ENCODE assay signal across 8 cellular contexts in the genomic region with DNA sequence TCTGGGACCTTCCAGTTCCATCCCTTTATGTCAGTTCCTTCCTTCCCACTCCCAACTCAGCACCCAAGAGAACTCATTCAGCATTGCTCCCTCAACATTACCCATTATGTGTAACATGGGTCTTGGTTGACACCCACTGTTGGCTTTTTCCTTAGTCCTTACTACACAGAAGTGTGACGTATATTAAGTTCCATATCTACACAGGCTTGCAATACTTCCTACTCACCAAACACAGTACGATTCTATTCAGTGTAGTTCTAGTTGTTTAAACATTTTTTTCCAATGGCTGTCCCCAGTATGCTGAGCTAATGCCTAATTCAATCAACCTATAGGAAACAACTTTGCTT. TPM values are rescaled to one million over a fixed set of nuclear protein-coding genes. Genes with fewer than 3 reads are reported as not detected.
DNase-seq lines count a peak whose midpoint lies in the region; ATAC-seq and TF ChIP-seq lines count a peak whose summit lies in the region.

No MANE protein-coding gene starts in this region.

- DNase-seq in adipocyte (ENCODE audit: low read depth) (no peak), inferior parietal cortex (ENCODE audit: extremely low spot score) (no peak), KG1 (lab: John Stamatoyannopoulos, UW) (no peak), WERI-Rb-1 (no peak), Kasumi-1 (lab: John Stamatoyannopoulos, UW) (no peak)
- DNase-seq in naive thymus-derived CD4-positive, alpha-beta T cell, result peak in 1 of 9 donors; percentile 7

- TF ChIP-seq CTCF in WERI-Rb-1 (IDR thresholded peaks at IDR 0.05; ENCODE audit: low read depth, low read length), result no peak

- H3K4me3 Mint-ChIP-seq in naive thymus-derived CD4-positive, alpha-beta T cell, result peak overlapping the region; percentile 69 to 88 (median 81)

- H3K27me3 Mint-ChIP-seq in naive thymus-derived CD4-positive, alpha-beta T cell, result no peaks in the 10 kb centered on the region

- H3K36me3 ChIP-seq in adipocyte (ENCODE audit: control insufficient read depth, insufficient read depth, low read length, severe bottlenecking), result peaks cover 4% of the 10 kb centered on the region
- H3K36me3 ChIP-seq in naive thymus-derived CD4-positive, alpha-beta T cell (ENCODE audit: control insufficient read depth in 2 of 3, insufficient read depth in 3 of 3, low read length in 3 of 3), result no peaks in the 10 kb centered on the region
- H3K36me3 ChIP-seq in WERI-Rb-1, result no peaks in the 10 kb centered on the region

- peak overlapping the region; percentile 40 to 95 (median 86) for H3K27ac Mint-ChIP-seq in naive thymus-derived CD4-positive, alpha-beta T cell

- peaks cover 0 to 7% (median 0%) of the 10 kb centered on the region in 5 donors for H3K36me3 Mint-ChIP-seq in naive thymus-derived CD4-positive, alpha-beta T cell

- H3K4me1 ChIP-seq in adipocyte (ENCODE audit: control insufficient read depth, insufficient read depth, low read length), result peaks cover 57% of the 10 kb centered on the region
- peaks cover 16 to 22% of the 10 kb centered on the region in 2 donors for H3K4me1 ChIP-seq in naive thymus-derived CD4-positive, alpha-beta T cell (ENCODE audit: control insufficient read depth in 2 of 2, insufficient read depth in 2 of 2, low read length in 2 of 2)

- ATAC-seq in GM18907 (IDR thresholded peaks at IDR 0.05; ENCODE audit: unreplicated experiment) (peak; percentile 21), HG03039 (IDR thresholded peaks at IDR 0.05; ENCODE audit: unreplicated experiment) (peak; percentile 22)
- ATAC-seq in naive thymus-derived CD4-positive, alpha-beta T cell, result peak; percentile 32

- H3K27me3 ChIP-seq in adipocyte (replicated peaks; ENCODE audit: control insufficient read depth, insufficient read depth, low read length) (no peaks in the 10 kb centered on the region), WERI-Rb-1 (ENCODE audit: insufficient read depth, low read depth, severe bottlenecking) (no peaks in the 10 kb centered on the region)
- no peaks in the 10 kb centered on the region for H3K27me3 ChIP-seq in naive thymus-derived CD4-positive, alpha-beta T cell (ENCODE audit: control insufficient read depth in 2 of 2, insufficient read depth in 2 of 2, low read length in 2 of 2)

- peaks cover 18 to 52% (median 25%) of the 10 kb centered on the region in 7 donors for H3K4me1 Mint-ChIP-seq in naive thymus-derived CD4-positive, alpha-beta T cell

- intact Hi-C loops in naive thymus-derived CD4-positive, alpha-beta T cell (cut with micrococcal nuclease), result loop anchor here (1.0 to 10.0 kb wide), 10 partner anchors 12 to 842 kb away; a partner anchor contains a TSS

- H3K27ac ChIP-seq in naive thymus-derived CD4-positive, alpha-beta T cell (ENCODE audit: low read depth, low read length), result peak overlapping the region; percentile 34
- no peak overlapping the region for H3K27ac ChIP-seq in WERI-Rb-1

- H3K9me3 ChIP-seq in adipocyte (ENCODE audit: control insufficient read depth, low read length), result no peaks in the 10 kb centered on the region
- H3K9me3 ChIP-seq in naive thymus-derived CD4-positive, alpha-beta T cell (ENCODE audit: control insufficient read depth in 2 of 3, low read length in 3 of 3), result no peaks in the 10 kb centered on the region
- no peaks in the 10 kb centered on the region for H3K9me3 ChIP-seq in WERI-Rb-1 (ENCODE audit: severe bottlenecking)

- peak overlapping the region; percentile 72 for H3K9ac ChIP-seq in adipocyte (ENCODE audit: low read length)

- CTCF ChIA-PET in naive thymus-derived CD4-positive, alpha-beta T cell (lab: Charles Lee), result interaction anchor here (0.7 to 1.9 kb wide), 7 partner anchors 12 to 1344 kb away, joined by 3 to 6 read pairs (median 3); no protein-coding TSS in a partner anchor

- POLR2A ChIA-PET in naive thymus-derived CD4-positive, alpha-beta T cell (lab: Charles Lee), result interaction anchor here (0.7 to 1.5 kb wide), 4 partner anchors 9 to 347 kb away, joined by 3 to 5 read pairs (median 3); a partner anchor contains a TSS

- H3K9me3 Mint-ChIP-seq in naive thymus-derived CD4-positive, alpha-beta T cell, result no peaks in the 10 kb centered on the region

- peak overlapping the region; percentile 66 for H3K4me3 ChIP-seq in adipocyte (ENCODE audit: low read length)
- H3K4me3 ChIP-seq in naive thymus-derived CD4-positive, alpha-beta T cell (ENCODE audit: low read length), result peak overlapping the region; percentile 43
- no peak overlapping the region for H3K4me3 ChIP-seq in WERI-Rb-1 (ENCODE audit: low read depth, low read length)

RNA-seq across cellular contexts. Expression of a gene that starts 37.7 kb away (rescaled TPM):
- 1 to 10 TPM; 1.1 to 9.4 (median 2.0) TPM for total RNA-seq in naive thymus-derived CD4-positive, alpha-beta T cell
- polyA plus RNA-seq in naive thymus-derived CD4-positive, alpha-beta T cell, result under 1 TPM; 0.53 to 0.60 TPM
